10 cellular contexts compared by ENCODE assay signal in the genomic region with DNA sequence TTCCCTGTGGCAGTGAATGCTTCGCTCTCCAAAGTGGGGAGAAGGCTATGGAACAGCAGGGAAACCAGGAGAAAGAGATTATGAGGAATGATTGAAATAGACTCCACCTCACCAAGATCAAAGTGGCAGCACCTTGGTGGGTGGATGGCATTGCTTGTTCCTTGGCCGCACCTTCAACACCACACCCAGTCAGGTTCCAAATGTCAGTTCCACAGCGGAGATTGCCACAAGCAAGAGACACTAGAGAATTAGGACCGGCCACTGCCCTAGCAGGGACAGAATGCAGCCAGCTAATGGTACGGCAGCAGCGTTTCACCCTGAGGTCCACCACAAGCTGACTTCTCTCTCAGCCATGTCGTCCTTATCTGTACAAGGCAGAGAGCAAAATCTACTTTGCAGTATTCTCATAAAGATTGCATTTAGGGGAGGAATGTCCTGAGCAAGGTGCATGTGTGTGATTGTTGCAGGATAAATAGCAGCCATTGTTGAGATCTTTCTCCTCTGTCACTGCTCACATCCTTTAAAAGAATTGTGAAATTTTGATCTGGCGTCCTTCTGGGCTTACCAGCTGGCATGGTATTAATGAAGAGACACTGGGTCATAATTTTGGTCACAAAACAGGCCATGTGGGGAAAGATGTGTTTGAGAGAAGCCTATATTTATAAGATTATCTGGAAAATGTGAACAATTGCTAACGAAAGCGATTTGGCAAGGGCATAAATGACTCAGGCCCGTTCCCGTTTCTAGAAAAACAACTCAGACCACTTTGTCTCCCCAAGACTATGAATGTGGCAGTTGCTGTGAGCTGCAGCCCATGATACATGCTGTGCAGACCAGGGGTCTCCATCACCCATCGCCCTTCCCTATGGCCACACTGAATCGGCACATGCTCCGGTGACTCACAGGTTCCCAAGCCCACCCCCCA.
DNase-seq lines count a peak whose midpoint lies in the region; ATAC-seq and TF ChIP-seq lines count a peak whose summit lies in the region.
"Had no signal": no experiment of that assay in that cellular context is flagged by ENCODE, and none has a peak within 500 bp of the region (broad histone marks: within the 10 kb centered on the region; RNA-seq: fewer than 3 reads in every experiment).

No MANE protein-coding gene starts in this region.

- DNase-seq in activated T-cell treated with anti-CD3 and anti-CD28 coated beads, Interleukin-2, amount 50 U/mL, for 48 hours = peak; percentile 33 to 44
- no peak for DNase-seq in activated T-cell treated with anti-CD3 and anti-CD28 coated beads, Interleukin-2, amount 50 U/mL, for 4 hours
- peak; percentile 59 for DNase-seq in MV-4-11 (lab: John Stamatoyannopoulos, UW)
- no peak for DNase-seq in anterior cingulate cortex (lab: John Stamatoyannopoulos, UW)
- no peak for DNase-seq in type B pancreatic cell (ENCODE audit: extremely low spot score, unreplicated experiment)
- no peak for DNase-seq in posterior vena cava (ENCODE audit: low spot score)
- DNase-seq: NCI-H1694 had no signal

- intact Hi-C loops in dendritic cell treated with granulocyte-macrophage colony-stimulating factor and Interleukin-4, amounts not matched to agents 40 ng/mL and 50 ng/mL, for 4 days (cut with micrococcal nuclease) = no loop called here
- intact Hi-C loops in posterior vena cava (cut with DNase I) = no loop called here

- H3K4me3 Mint-ChIP-seq in activated T-cell treated with anti-CD3 and anti-CD28 coated beads, Interleukin-2, amount 50 U/mL, for 4 hours = no peak overlapping the region
- H3K4me3 Mint-ChIP-seq in dendritic cell treated with granulocyte-macrophage colony-stimulating factor and Interleukin-4, amounts not matched to agents 40 ng/mL and 50 ng/mL, for 4 days = no peak overlapping the region
- H3K4me3 Mint-ChIP-seq in type B pancreatic cell = no peak overlapping the region
- H3K4me3 Mint-ChIP-seq: activated naive CD8-positive, alpha-beta T cell had no signal

- H3K27me3 Mint-ChIP-seq in activated T-cell treated with anti-CD3 and anti-CD28 coated beads, Interleukin-2, amount 50 U/mL, for 4 hours (ENCODE audit: low read depth) = peaks cover 5% of the 10 kb centered on the region
- H3K27me3 Mint-ChIP-seq in dendritic cell treated with granulocyte-macrophage colony-stimulating factor and Interleukin-4, amounts not matched to agents 40 ng/mL and 50 ng/mL, for 4 days = peaks cover 38% of the 10 kb centered on the region
- no peaks in the 10 kb centered on the region for H3K27me3 Mint-ChIP-seq in type B pancreatic cell

- H3K4me1 ChIP-seq in skeletal muscle satellite cell (ENCODE audit: control insufficient read depth, insufficient read depth, low read length) = peaks cover 20% of the 10 kb centered on the region

- H3K4me1 Mint-ChIP-seq in activated T-cell treated with anti-CD3 and anti-CD28 coated beads, Interleukin-2, amount 50 U/mL, for 4 hours (ENCODE audit: low read depth) = peaks cover 34% of the 10 kb centered on the region
- peaks cover 12% of the 10 kb centered on the region for H3K4me1 Mint-ChIP-seq in dendritic cell treated with granulocyte-macrophage colony-stimulating factor and Interleukin-4, amounts not matched to agents 40 ng/mL and 50 ng/mL, for 4 days (ENCODE audit: low read depth)
- peaks cover 57% of the 10 kb centered on the region for H3K4me1 Mint-ChIP-seq in type B pancreatic cell (ENCODE audit: unreplicated experiment)

- no peaks in the 10 kb centered on the region for H3K27me3 ChIP-seq in skeletal muscle satellite cell (ENCODE audit: control insufficient read depth, insufficient read depth, low read length)

- H3K4me3 ChIP-seq in skeletal muscle satellite cell (ENCODE audit: low read length) = peak overlapping the region; percentile 22

- no peak for TF ChIP-seq CTCF in type B pancreatic cell (conservative IDR thresholded peaks at IDR 0.05)

- H3K27ac Mint-ChIP-seq in dendritic cell treated with granulocyte-macrophage colony-stimulating factor and Interleukin-4, amounts not matched to agents 40 ng/mL and 50 ng/mL, for 4 days = peak overlapping the region; percentile 50
- H3K27ac Mint-ChIP-seq in type B pancreatic cell = no peak overlapping the region
- H3K27ac Mint-ChIP-seq: activated naive CD8-positive, alpha-beta T cell had no signal

- no peaks in the 10 kb centered on the region for H3K9me3 ChIP-seq in skeletal muscle satellite cell (replicated peaks; ENCODE audit: low read length)

- H3K9me3 Mint-ChIP-seq in activated T-cell treated with anti-CD3 and anti-CD28 coated beads, Interleukin-2, amount 50 U/mL, for 4 hours = no peaks in the 10 kb centered on the region
- H3K9me3 Mint-ChIP-seq in dendritic cell treated with granulocyte-macrophage colony-stimulating factor and Interleukin-4, amounts not matched to agents 40 ng/mL and 50 ng/mL, for 4 days = no peaks in the 10 kb centered on the region
- peaks cover 5% of the 10 kb centered on the region for H3K9me3 Mint-ChIP-seq in type B pancreatic cell

- H3K4me2 ChIP-seq in skeletal muscle satellite cell (ENCODE audit: low read length) = peak overlapping the region; percentile 25

- H3K36me3 ChIP-seq in skeletal muscle satellite cell (ENCODE audit: insufficient read depth, low read length) = no peaks in the 10 kb centered on the region

- H3K9ac ChIP-seq in skeletal muscle satellite cell (ENCODE audit: low read depth, low read length) = no peak overlapping the region

- no peak for ATAC-seq in activated T-cell treated with anti-CD3 and anti-CD28 coated beads, Interleukin-2, amount 50 U/mL, for 4 hours

- no peaks in the 10 kb centered on the region for H3K36me3 Mint-ChIP-seq in activated T-cell treated with anti-CD3 and anti-CD28 coated beads, Interleukin-2, amount 50 U/mL, for 4 hours (ENCODE audit: insufficient read depth)
- no peaks in the 10 kb centered on the region for H3K36me3 Mint-ChIP-seq in dendritic cell treated with granulocyte-macrophage colony-stimulating factor and Interleukin-4, amounts not matched to agents 40 ng/mL and 50 ng/mL, for 4 days (ENCODE audit: low read depth)
- no peaks in the 10 kb centered on the region for H3K36me3 Mint-ChIP-seq in type B pancreatic cell
- H3K36me3 Mint-ChIP-seq: activated naive CD8-positive, alpha-beta T cell had no signal

Comparison
In these comparisons a context has a peak if more than half of its experiments do, and no peak if none do; other contexts are left out.
1. DNase-seq: peak in activated T-cell treated with anti-CD3 and anti-CD28 coated beads, Interleukin-2, amount 50 U/mL, for 48 hours (2 of 2) and MV-4-11 (single experiment); none in activated T-cell treated with anti-CD3 and anti-CD28 coated beads, Interleukin-2, amount 50 U/mL, for 4 hours (single experiment), anterior cingulate cortex (0 of 58), type B pancreatic cell (single experiment) and posterior vena cava (single experiment).